Comparison of ENCODE assay signal across 1 cellular context in genomic region chr10:64211466-64211865, GRCh38.
TF ChIP-seq lines count a peak whose summit lies in the region.

No MANE protein-coding gene starts in this region.

TF ChIP-seq in GM23338, 12 proteins besides CTCF, POLR2A, EP300 and RAD21 (continued from another document):
- TF ChIP-seq ZNF462 (CRISPR knock-in tag; IDR thresholded peaks at IDR 0.05) (no peak), ZNF331 (CRISPR knock-in tag; IDR thresholded peaks at IDR 0.05; ENCODE audit: low read depth) (no peak), ZNF114 (CRISPR knock-in tag; IDR thresholded peaks at IDR 0.05) (no peak), CREB1 (CRISPR knock-in tag; IDR thresholded peaks at IDR 0.05; ENCODE audit: low read depth) (no peak), EZH2phosphoT487 (IDR thresholded peaks at IDR 0.05; ENCODE audit: unreplicated experiment) (no peak), STAT1 (IDR thresholded peaks at IDR 0.05; ENCODE audit: unreplicated experiment) (no peak), NANOG (IDR thresholded peaks at IDR 0.05; ENCODE audit: borderline replicate concordance) (no peak), EZH2 (IDR thresholded peaks at IDR 0.05; ENCODE audit: low read depth, unreplicated experiment) (no peak)
